ENCODE assay signal across 13 cellular contexts in the genomic region with DNA sequence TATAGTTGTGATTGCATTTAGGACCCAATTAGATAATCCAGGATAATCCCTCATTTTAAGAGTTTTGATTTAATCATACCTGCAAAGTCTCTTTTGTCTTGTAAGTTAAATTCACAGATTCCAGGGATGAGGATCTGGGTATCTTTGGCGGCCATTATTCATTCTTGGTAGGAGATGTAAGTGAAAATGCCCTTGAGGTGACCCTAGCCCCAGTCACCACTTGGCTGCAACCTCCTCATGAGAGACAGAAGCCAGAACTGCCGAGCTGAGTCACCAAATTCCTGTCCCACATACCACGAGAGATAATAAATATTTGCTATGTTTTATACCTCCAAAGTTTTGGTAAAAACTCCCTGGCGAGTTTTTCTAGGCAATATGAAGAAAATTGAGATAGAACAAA.
DNase-seq lines count a peak whose midpoint lies in the region; ATAC-seq and TF ChIP-seq lines count a peak whose summit lies in the region.
"Had no signal": no experiment of that assay in that cellular context is flagged by ENCODE, and none has a peak within 500 bp of the region (broad histone marks: within the 10 kb centered on the region; RNA-seq: fewer than 3 reads in every experiment).

No MANE protein-coding gene starts in this region.

- whole genome bisulfite sequencing in mesodermal cell (ENCODE audit: insufficient coverage in 2 of 2), 2 experiments = no CpG with 5 or more reads among the region's 4 CpGs

- no peak overlapping the region for H3K4me3 ChIP-seq in AG09309 (ENCODE audit: control insufficient read depth, low read depth, low read length)
- H3K4me3 ChIP-seq in mesodermal cell (ENCODE audit: extremely low read depth, insufficient read depth, low read length, poor library complexity, severe bottlenecking) = no peak overlapping the region
- H3K4me3 ChIP-seq: gastroesophageal sphincter had no signal

- no peaks in the 10 kb centered on the region for H3K36me3 Mint-ChIP-seq in activated CD4-positive, alpha-beta T cell treated with anti-CD3 and anti-CD28 coated beads, Interleukin-2, amount 10 ng/mL, durations not matched to agents 24 days and 14 days (ENCODE audit: low read depth)
- H3K36me3 Mint-ChIP-seq: CD8-positive, alpha-beta memory T cell had no signal

- H3K27ac Mint-ChIP-seq in activated CD4-positive, alpha-beta T cell treated with anti-CD3 and anti-CD28 coated beads, Interleukin-2, amount 10 ng/mL, durations not matched to agents 24 days and 14 days = no peak overlapping the region
- H3K27ac Mint-ChIP-seq: activated CD8-positive, alpha-beta T cell treated with anti-CD3 and anti-CD28 coated beads, Interleukin-2, amount 10 ng/mL, durations not matched to agents 7 days and 5 days; T-helper 1 cell treated with Interleukin-12 subunit alpha and Interleukin-12 subunit beta and Interleukin-4 antibody, amounts not matched to agents 30 μg/mL and 1 μg/mL, for 36 hours had no signal

- peaks cover 5% of the 10 kb centered on the region for H3K4me1 ChIP-seq in mesodermal cell (ENCODE audit: control insufficient read depth, insufficient read depth, low read length, poor library complexity, severe bottlenecking)

- H3K9me3 ChIP-seq in mesodermal cell (ENCODE audit: control insufficient read depth, low read length) = no peaks in the 10 kb centered on the region
- H3K9me3 ChIP-seq: gastroesophageal sphincter had no signal

- no peaks in the 10 kb centered on the region for H3K36me3 ChIP-seq in mesodermal cell (ENCODE audit: control insufficient read depth, insufficient read depth, low read length)
- H3K36me3 ChIP-seq: gastroesophageal sphincter had no signal

- H3K4me1 Mint-ChIP-seq in activated CD4-positive, alpha-beta T cell treated with anti-CD3 and anti-CD28 coated beads, Interleukin-2, amount 10 ng/mL, durations not matched to agents 24 days and 14 days = no peaks in the 10 kb centered on the region
- H3K4me1 Mint-ChIP-seq: CD8-positive, alpha-beta memory T cell had no signal

- no peaks in the 10 kb centered on the region for H3K9me3 Mint-ChIP-seq in activated CD4-positive, alpha-beta T cell treated with anti-CD3 and anti-CD28 coated beads, Interleukin-2, amount 10 ng/mL, durations not matched to agents 24 days and 14 days

- DNase-seq in AG09309 (ENCODE audit: low read depth) = peak; percentile 34
- peak; percentile 61 for DNase-seq in LHCN-M2 (ENCODE audit: low read depth)
- DNase-seq in dedifferentiated amniotic fluid mesenchymal stem cell (ENCODE audit: extremely low spot score) = peak; percentile 45
- no peak for DNase-seq in stimulated activated CD4-positive, alpha-beta T cell treated with anti-CD3 and anti-CD28 coated beads, Interleukin-4, amount 100 ng/mL, for 1 hour
- no peak for DNase-seq in SKM-1 (lab: John Stamatoyannopoulos, UW; ENCODE audit: unreplicated experiment)
- DNase-seq in activated CD4-positive, alpha-beta T cell treated with anti-CD3 and anti-CD28 coated beads, Interleukin-2, amount 10 ng/mL, durations not matched to agents 24 days and 14 days = no peak
- DNase-seq: activated CD8-positive, alpha-beta T cell treated with anti-CD3 and anti-CD28 coated beads, Interleukin-2, amount 10 ng/mL, durations not matched to agents 7 days and 5 days; CD8-positive, alpha-beta memory T cell; NCI-H69 had no signal

- intact Hi-C loops in activated CD4-positive, alpha-beta T cell treated with anti-CD3 and anti-CD28 coated beads, Interleukin-2, amount 10 ng/mL, durations not matched to agents 24 days and 14 days (cut with micrococcal nuclease) = loop anchor here (10.0 kb wide), 1 partner anchor 147 kb away; no protein-coding TSS in a partner anchor

- H3K4me3 Mint-ChIP-seq in activated CD4-positive, alpha-beta T cell treated with anti-CD3 and anti-CD28 coated beads, Interleukin-2, amount 10 ng/mL, durations not matched to agents 24 days and 14 days = no peak overlapping the region
- H3K4me3 Mint-ChIP-seq: activated CD8-positive, alpha-beta T cell treated with anti-CD3 and anti-CD28 coated beads, Interleukin-2, amount 10 ng/mL, durations not matched to agents 7 days and 5 days; CD8-positive, alpha-beta memory T cell; T-helper 1 cell treated with Interleukin-12 subunit alpha and Interleukin-12 subunit beta and Interleukin-4 antibody, amounts not matched to agents 30 μg/mL and 1 μg/mL, for 36 hours had no signal

- H3K27ac ChIP-seq in mesodermal cell (ENCODE audit: low read depth, low read length, severe bottlenecking) = peak overlapping the region; percentile 83
- H3K27ac ChIP-seq: gastroesophageal sphincter had no signal

- no peak for TF ChIP-seq CTCF in AG09309 (IDR thresholded peaks at IDR 0.05; ENCODE audit: control insufficient read depth, insufficient read depth, low read depth, low read length, missing control alignments)

- no peak for ATAC-seq in GM21737 (IDR thresholded peaks at IDR 0.05; ENCODE audit: unreplicated experiment)
- ATAC-seq: activated CD8-positive, alpha-beta T cell treated with anti-CD3 and anti-CD28 coated beads, Interleukin-2, amount 10 ng/mL, durations not matched to agents 7 days and 5 days; gastroesophageal sphincter had no signal

- H3K27me3 Mint-ChIP-seq in activated CD4-positive, alpha-beta T cell treated with anti-CD3 and anti-CD28 coated beads, Interleukin-2, amount 10 ng/mL, durations not matched to agents 24 days and 14 days = no peaks in the 10 kb centered on the region
- H3K27me3 Mint-ChIP-seq: CD8-positive, alpha-beta memory T cell had no signal

Comparison
In these comparisons a context has a peak if more than half of its experiments do, and no peak if none do; other contexts are left out.
1. DNase-seq: peak in AG09309 (single experiment), LHCN-M2 (single experiment) and dedifferentiated amniotic fluid mesenchymal stem cell (single experiment); none in stimulated activated CD4-positive, alpha-beta T cell treated with anti-CD3 and anti-CD28 coated beads, Interleukin-4, amount 100 ng/mL, for 1 hour (single experiment), SKM-1 (single experiment) and activated CD4-positive, alpha-beta T cell treated with anti-CD3 and anti-CD28 coated beads, Interleukin-2, amount 10 ng/mL, durations not matched to agents 24 days and 14 days (single experiment).